14 cellular contexts compared by ENCODE assay signal in genomic region chr2:96114903-96115581, GRCh38. TPM values are rescaled to one million over a fixed set of nuclear protein-coding genes. Genes with fewer than 3 reads are reported as not detected.
DNase-seq lines count a peak whose midpoint lies in the region; ATAC-seq, FAIRE-seq and TF ChIP-seq lines count a peak whose summit lies in the region.
"Had no signal": no experiment of that assay in that cellular context is flagged by ENCODE, and none has a peak within 500 bp of the region (broad histone marks: within the 10 kb centered on the region; RNA-seq: fewer than 3 reads in every experiment).

No MANE protein-coding gene starts in this region.

- H3K9me3 Mint-ChIP-seq in activated naive CD8-positive, alpha-beta T cell (ENCODE audit: low read depth) = no peaks in the 10 kb centered on the region
- no peaks in the 10 kb centered on the region for H3K9me3 Mint-ChIP-seq in stimulated activated naive CD8-positive, alpha-beta T cell treated with anti-CD3 and anti-CD28 coated beads, Interleukin-15, amount 100 ng/mL, for 72 hours

- TF ChIP-seq RAD21 in liver (IDR thresholded peaks at IDR 0.05) (no peak), HepG2 (CRISPR knock-in tag; IDR thresholded peaks at IDR 0.05) (no peak)

- in situ Hi-C loops in HepG2 (cut with HindIII; ENCODE audit: extremely low pct_ligation_motif_present, low pct_unique_long_range_greater_than_20kb) = loop anchor here (25.0 kb wide), 2 partner anchors 103 to 278 kb away; no protein-coding TSS in a partner anchor

- H3K4me2 ChIP-seq in HepG2 (ENCODE audit: low read depth, low read length) = no peak overlapping the region
- no peak overlapping the region for H3K4me2 ChIP-seq in MM.1S (ENCODE audit: low read depth, low read length)

- H3K9ac ChIP-seq in liver (ENCODE audit: low read depth in 1 of 2, low read length in 2 of 2) = no peak overlapping the region
- no peak overlapping the region for H3K9ac ChIP-seq in HepG2 (ENCODE audit: insufficient read depth, low read depth, low read length)
- no peak overlapping the region for H3K9ac ChIP-seq in MM.1S (ENCODE audit: low read length)

- intact Hi-C loops in HepG2 (cut with micrococcal nuclease; ENCODE audit: unreplicated experiment) (loop anchor here (10.0 kb wide), 2 partner anchors 50 to 90 kb away; no protein-coding TSS in a partner anchor), lower lobe of right lung (cut with DNase I) (no loop called here), adrenal gland (cut with DNase I) (loop anchor here in 1 of 2 donors (5.0 to 10.0 kb wide), 2 partner anchors 90 to 118 kb away; no protein-coding TSS in a partner anchor)

- H3K9me3 ChIP-seq in liver (ENCODE audit: control insufficient read depth in 4 of 4, low read length in 3 of 4) (no peaks in the 10 kb centered on the region), HepG2 (ENCODE audit: low read length) (no peaks in the 10 kb centered on the region), lower lobe of right lung (no peaks in the 10 kb centered on the region), adrenal gland (replicated peaks in 1 of 3) (no peaks in the 10 kb centered on the region), MM.1S (replicated peaks; ENCODE audit: insufficient read depth, low read length) (no peaks in the 10 kb centered on the region)
- H3K9me3 ChIP-seq: esophagus squamous epithelium, sigmoid colon had no signal

- BruUV-seq in HepG2 (replicated peaks; lab: Mats Ljungman, UMichigan) = no TSS peak

- H4K20me1 ChIP-seq in HepG2 (ENCODE audit: insufficient read depth, low read length) (no peaks in the 10 kb centered on the region), MM.1S (ENCODE audit: insufficient read depth, low read length) (no peaks in the 10 kb centered on the region)

- peak overlapping the region; percentile 79 for H3K4me3 Mint-ChIP-seq in activated naive CD8-positive, alpha-beta T cell
- H3K4me3 Mint-ChIP-seq in stimulated activated naive CD8-positive, alpha-beta T cell treated with anti-CD3 and anti-CD28 coated beads, Interleukin-15, amount 100 ng/mL, for 72 hours = peak overlapping the region; percentile 82 to 90

- no peaks in the 10 kb centered on the region for H3K36me3 Mint-ChIP-seq in activated naive CD8-positive, alpha-beta T cell

- H3K79me2 ChIP-seq in HepG2 (ENCODE audit: insufficient read depth, low read length) (no peaks in the 10 kb centered on the region), MM.1S (ENCODE audit: low read length) (no peaks in the 10 kb centered on the region)

- H2AFZ ChIP-seq in HepG2 (ENCODE audit: low read length) (no peak overlapping the region), MM.1S (ENCODE audit: low read length) (no peak overlapping the region)

- CTCF ChIA-PET in HepG2 (lab: Yijun Ruan, JAX; ENCODE audit: low intra/inter-chr PET ratio, low total read pairs) = no interaction called here

- H3K27me3 Mint-ChIP-seq in activated naive CD8-positive, alpha-beta T cell = peaks cover 2% of the 10 kb centered on the region
- H3K27me3 Mint-ChIP-seq in stimulated activated naive CD8-positive, alpha-beta T cell treated with anti-CD3 and anti-CD28 coated beads, Interleukin-15, amount 100 ng/mL, for 72 hours = peaks cover 42% of the 10 kb centered on the region

- no peak overlapping the region for H3K27ac Mint-ChIP-seq in activated naive CD8-positive, alpha-beta T cell
- no peak overlapping the region for H3K27ac Mint-ChIP-seq in stimulated activated naive CD8-positive, alpha-beta T cell treated with anti-CD3 and anti-CD28 coated beads, Interleukin-15, amount 100 ng/mL, for 72 hours

- peak overlapping the region in 1 of 3 donors; percentile 63 for H3K4me3 ChIP-seq in liver (ENCODE audit: low read depth in 1 of 3, low read length in 3 of 3)
- H3K4me3 ChIP-seq in HepG2 (replicated peaks in 1 of 3; ENCODE audit: insufficient read depth in 1 of 3, low read depth in 2 of 3, low read length in 3 of 3) = no peak overlapping the region
- no peak overlapping the region for H3K4me3 ChIP-seq in lower lobe of right lung
- no peak overlapping the region for H3K4me3 ChIP-seq in adrenal gland
- H3K4me3 ChIP-seq in MM.1S (ENCODE audit: low read length) = no peak overlapping the region

- no peaks in the 10 kb centered on the region for H3K36me3 ChIP-seq in liver (ENCODE audit: control insufficient read depth in 4 of 4, insufficient read depth in 3 of 4, low read depth in 1 of 4, low read length in 3 of 4)
- no peaks in the 10 kb centered on the region for H3K36me3 ChIP-seq in HepG2 (replicated peaks in 1 of 2; ENCODE audit: control insufficient read depth in 1 of 2, insufficient read depth in 2 of 2, low read length in 2 of 2)
- H3K36me3 ChIP-seq in lower lobe of right lung = no peaks in the 10 kb centered on the region
- H3K36me3 ChIP-seq in adrenal gland (replicated peaks in 1 of 2) = no peaks in the 10 kb centered on the region
- no peaks in the 10 kb centered on the region for H3K36me3 ChIP-seq in MM.1S (replicated peaks; ENCODE audit: insufficient read depth, low read length)
- H3K36me3 ChIP-seq: esophagus squamous epithelium, sigmoid colon had no signal

- no peaks in the 10 kb centered on the region for H3K9me2 ChIP-seq in MM.1S (replicated peaks; ENCODE audit: insufficient read depth, low read length)

- no peak for ATAC-seq in HepG2
- ATAC-seq in lower lobe of right lung = no peak
- ATAC-seq in stimulated activated naive CD8-positive, alpha-beta T cell treated with anti-CD3 and anti-CD28 coated beads, Interleukin-15, amount 100 ng/mL, for 72 hours = no peak

- TF ChIP-seq POLR2A in HepG2 (IDR thresholded peaks at IDR 0.05; ENCODE audit: insufficient read depth in 1 of 2, low read depth in 2 of 2, low read length in 2 of 2) = no peak
- TF ChIP-seq POLR2A in adrenal gland (IDR thresholded peaks at IDR 0.05) = no peak

- H3K4me1 ChIP-seq in liver (ENCODE audit: control insufficient read depth in 4 of 4, insufficient read depth in 4 of 4, low read length in 3 of 4) = peaks cover 0 to 6% (median 3%) of the 10 kb centered on the region in 4 donors
- 0 out of 2 replicates have a peak, but pooled peaks cover 5% of the 10 kb centered on the region for H3K4me1 ChIP-seq in HepG2 (ENCODE audit: insufficient read depth, low read length)
- peaks cover 13% of the 10 kb centered on the region for H3K4me1 ChIP-seq in lower lobe of right lung
- H3K4me1 ChIP-seq in adrenal gland (replicated peaks in 1 of 2) = peaks cover 0 to 8% of the 10 kb centered on the region in 2 donors
- 0 out of 2 replicates have a peak, but pooled peaks cover 4% of the 10 kb centered on the region for H3K4me1 ChIP-seq in MM.1S (ENCODE audit: low read length)

- H3K27ac ChIP-seq in liver (ENCODE audit: low read depth in 1 of 2, low read length in 2 of 2) = peak overlapping the region; percentile 1 to 46
- no peak overlapping the region for H3K27ac ChIP-seq in HepG2 (ENCODE audit: extremely low read length, insufficient read depth, low read length)
- H3K27ac ChIP-seq in lower lobe of right lung = no peak overlapping the region
- no peak overlapping the region for H3K27ac ChIP-seq in adrenal gland
- no peak overlapping the region for H3K27ac ChIP-seq in MM.1S (ENCODE audit: low read length)
- H3K27ac ChIP-seq: esophagus squamous epithelium, sigmoid colon had no signal

- no peaks in the 10 kb centered on the region for H3F3A ChIP-seq in MM.1S (ENCODE audit: insufficient read depth, low read length)

- DNase-seq in HepG2 (ENCODE audit: low spot score) = no peak
- peak; percentile 39 for DNase-seq in lower lobe of right lung
- DNase-seq in stimulated activated naive CD8-positive, alpha-beta T cell treated with anti-CD3 and anti-CD28 coated beads, Interleukin-15, amount 100 ng/mL, for 72 hours = no peak
- DNase-seq in adrenal gland = no peak
- DNase-seq in effector CD8-positive, alpha-beta T cell (lab: John Stamatoyannopoulos, UW) = no peak
- no peak for DNase-seq in MM.1S
- DNase-seq: esophagus squamous epithelium; Kasumi-1; NCI-H2107; NK-92 treated with Interleukin-12 subunit alpha and Interleukin-12 subunit beta, amount 100 ng/mL, for 24 hours; SHP77; sigmoid colon had no signal

- peaks cover 0 to 3% (median 0%) of the 10 kb centered on the region in 4 donors for H3K27me3 ChIP-seq in liver (ENCODE audit: control insufficient read depth in 4 of 4, insufficient read depth in 4 of 4, low read length in 3 of 4)
- H3K27me3 ChIP-seq in HepG2 (ENCODE audit: control insufficient read depth in 1 of 2, insufficient read depth in 2 of 2, low read length in 2 of 2) = peaks cover 22 to 51% of the 10 kb centered on the region in 2 experiments; a peak in 4 of 5 replicates
- H3K27me3 ChIP-seq in lower lobe of right lung (ENCODE audit: low read depth) = peaks cover 41% of the 10 kb centered on the region
- peaks cover 23% of the 10 kb centered on the region for H3K27me3 ChIP-seq in adrenal gland
- H3K27me3 ChIP-seq in MM.1S (replicated peaks; ENCODE audit: insufficient read depth, low read length) = peaks cover 35% of the 10 kb centered on the region

- no peak for TF ChIP-seq CTCF in liver (IDR thresholded peaks at IDR 0.05; ENCODE audit: low read depth, low read length, missing input control)
- no peak for TF ChIP-seq CTCF in HepG2 (CRISPR knock-in tag; IDR thresholded peaks at IDR 0.05)
- no peak for TF ChIP-seq CTCF in lower lobe of right lung (IDR thresholded peaks at IDR 0.05)
- no peak for TF ChIP-seq CTCF in adrenal gland (IDR thresholded peaks at IDR 0.05)
- TF ChIP-seq CTCF in MM.1S (IDR thresholded peaks at IDR 0.05; ENCODE audit: low read length) = no peak

- WGBS in liver = 88% methylated on average over 24 of the region's 24 CpGs
- 68% methylated on average over 21 of the region's 24 CpGs for WGBS in HepG2 (ENCODE audit: low lambda C conversion rate)
- WGBS in adrenal gland, 4 donors = 83 to 94% (median 88%) methylated on average over 18 to 24 of the region's 24 CpGs

- peaks cover 11% of the 10 kb centered on the region for H3K4me1 Mint-ChIP-seq in activated naive CD8-positive, alpha-beta T cell (ENCODE audit: low read depth)
- H3K4me1 Mint-ChIP-seq in stimulated activated naive CD8-positive, alpha-beta T cell treated with anti-CD3 and anti-CD28 coated beads, Interleukin-15, amount 100 ng/mL, for 72 hours = peaks cover 30% of the 10 kb centered on the region

- TF ChIP-seq EP300 in HepG2 (IDR thresholded peaks at IDR 0.05; ENCODE audit: low read depth in 2 of 2, low read length in 2 of 2) (no peak), HepG2 (CRISPR knock-in tag; IDR thresholded peaks at IDR 0.05; ENCODE audit: borderline replicate concordance) (no peak)

- POLR2A ChIA-PET in HepG2 (lab: Yijun Ruan, JAX) = no interaction called here

- no peak for FAIRE-seq in HepG2 (lab: Jason Lieb, UNC)

RNA-seq across cellular contexts. Expression of gene ADRA2B, which starts 1.3 kb away (rescaled TPM):
- total RNA-seq in liver (1 to 10 TPM; 1.3 to 2.3 TPM), HepG2 (2016; rRNA removed; fragmentation: Illumina TruSeq; extraction: Trizol) (not detected in 2 replicates), lower lobe of right lung (0.32 TPM), adrenal gland (10 to 100 TPM in 1 of 8 donors, 1 to 10 TPM in 6, under 1 TPM in 1; 0.95 to 12.9 (median 4.3) TPM)
- polyA plus RNA-seq in liver (1 to 10 TPM; 3.7 to 8.6 TPM), HepG2 (2011; rRNA removed) (not detected in 2 replicates), adrenal gland (1 to 10 TPM; 1.2 to 5.5 (median 2.0) TPM)
- total RNA-seq in HepG2 (2016; cell fraction: cytosol; rRNA removed; fragmentation: Illumina TruSeq; extraction: Trizol; ENCODE audit: low read depth) = not detected in 2 replicates
- not detected in 2 replicates for total RNA-seq in HepG2 (2016; cell fraction: insoluble cytoplasmic fraction; rRNA removed; fragmentation: Illumina TruSeq; extraction: Trizol)
- not detected in 2 replicates for total RNA-seq in HepG2 (2016; cell fraction: membrane; rRNA removed; fragmentation: Illumina TruSeq; extraction: Trizol)
- not detected in 2 replicates for total RNA-seq in HepG2 (2016; cell fraction: nucleus; rRNA removed; fragmentation: Illumina TruSeq; extraction: Trizol)
- polyA plus RNA-seq in HepG2 (2011; cell fraction: cytosol; rRNA removed) = not detected in 2 replicates
- 0.10 TPM in 1 of 2 replicates, not detected in the other for polyA plus RNA-seq in HepG2 (2011; cell fraction: nucleus; rRNA removed)
- not detected in 2 replicates for polyA plus RNA-seq in HepG2 (2012)
- not detected in 2 replicates for polyA plus RNA-seq in HepG2 (2016; cell fraction: cytosol; fragmentation: Illumina TruSeq; extraction: Trizol; ENCODE audit: low read depth)
- polyA plus RNA-seq in HepG2 (2016; cell fraction: insoluble cytoplasmic fraction; fragmentation: Illumina TruSeq; extraction: Trizol; ENCODE audit: low read depth) = not detected in 2 replicates
- not detected in 2 replicates for polyA plus RNA-seq in HepG2 (2016; cell fraction: membrane; fragmentation: Illumina TruSeq; extraction: Trizol; ENCODE audit: low read depth)
- polyA plus RNA-seq in HepG2 (2016; cell fraction: nucleus; fragmentation: Illumina TruSeq; extraction: Trizol; ENCODE audit: insufficient read depth, low read depth) = not detected in 2 replicates
- 0.07 TPM in 1 of 2 replicates, not detected in the other for polyA minus RNA-seq in HepG2 (2011; rRNA and poly(A)+ RNA removed; ENCODE audit: low replicate concordance)
- not detected in 2 replicates for polyA minus RNA-seq in HepG2 (2011; cell fraction: cytosol; rRNA and poly(A)+ RNA removed)
- not detected in 2 replicates for polyA minus RNA-seq in HepG2 (2011; cell fraction: nucleus; rRNA and poly(A)+ RNA removed)

RNA-seq across cellular contexts. Expression of gene ASTL, which starts 23.3 kb away (rescaled TPM):
- total RNA-seq in liver (not detected), HepG2 (2016; rRNA removed; fragmentation: Illumina TruSeq; extraction: Trizol) (not detected in 2 replicates), lower lobe of right lung (not detected), adrenal gland (not detected)
- polyA plus RNA-seq in liver (not detected), HepG2 (2011; rRNA removed) (not detected in 2 replicates), adrenal gland (not detected)
- total RNA-seq in HepG2 (2016; cell fraction: cytosol; rRNA removed; fragmentation: Illumina TruSeq; extraction: Trizol; ENCODE audit: low read depth) = not detected in 2 replicates
- not detected in 2 replicates for total RNA-seq in HepG2 (2016; cell fraction: insoluble cytoplasmic fraction; rRNA removed; fragmentation: Illumina TruSeq; extraction: Trizol)
- not detected in 2 replicates for total RNA-seq in HepG2 (2016; cell fraction: membrane; rRNA removed; fragmentation: Illumina TruSeq; extraction: Trizol)
- not detected in 2 replicates for total RNA-seq in HepG2 (2016; cell fraction: nucleus; rRNA removed; fragmentation: Illumina TruSeq; extraction: Trizol)
- not detected in 2 replicates for polyA plus RNA-seq in HepG2 (2011; cell fraction: cytosol; rRNA removed)
- polyA plus RNA-seq in HepG2 (2011; cell fraction: nucleus; rRNA removed) = not detected in 2 replicates
- not detected in 2 replicates for polyA plus RNA-seq in HepG2 (2012)
- not detected in 2 replicates for polyA plus RNA-seq in HepG2 (2016; cell fraction: cytosol; fragmentation: Illumina TruSeq; extraction: Trizol; ENCODE audit: low read depth)
- not detected in 2 replicates for polyA plus RNA-seq in HepG2 (2016; cell fraction: insoluble cytoplasmic fraction; fragmentation: Illumina TruSeq; extraction: Trizol; ENCODE audit: low read depth)
- polyA plus RNA-seq in HepG2 (2016; cell fraction: membrane; fragmentation: Illumina TruSeq; extraction: Trizol; ENCODE audit: low read depth) = not detected in 2 replicates
- not detected in 2 replicates for polyA plus RNA-seq in HepG2 (2016; cell fraction: nucleus; fragmentation: Illumina TruSeq; extraction: Trizol; ENCODE audit: insufficient read depth, low read depth)
- 1.6 TPM in 1 of 2 replicates, not detected in the other for polyA minus RNA-seq in HepG2 (2011; rRNA and poly(A)+ RNA removed; ENCODE audit: low replicate concordance)
- not detected in 2 replicates for polyA minus RNA-seq in HepG2 (2011; cell fraction: cytosol; rRNA and poly(A)+ RNA removed)
- not detected in 2 replicates for polyA minus RNA-seq in HepG2 (2011; cell fraction: nucleus; rRNA and poly(A)+ RNA removed)
- total RNA-seq: sigmoid colon had no signal

RNA-seq across cellular contexts. Expression of gene DUSP2, which starts 30.2 kb away (rescaled TPM):
- total RNA-seq in liver (1 to 10 TPM; 1.6 to 2.8 TPM), HepG2 (2016; rRNA removed; fragmentation: Illumina TruSeq; extraction: Trizol) (not detected in 2 replicates), lower lobe of right lung (5.5 TPM), adrenal gland (1 to 10 TPM in 7 of 8 donors, under 1 TPM in 1; 0.97 to 4.7 (median 2.3) TPM)
- polyA plus RNA-seq in liver (1 to 10 TPM in 1 of 2 donors, under 1 TPM in 1; 0.99 to 1.7 TPM), HepG2 (2011; rRNA removed) (not detected in 2 replicates), adrenal gland (1 to 10 TPM in 2 of 3 donors, under 1 TPM in 1; 0.48 to 2.4 (median 1.9) TPM)
- not detected in 2 replicates for total RNA-seq in HepG2 (2016; cell fraction: cytosol; rRNA removed; fragmentation: Illumina TruSeq; extraction: Trizol; ENCODE audit: low read depth)
- not detected in 2 replicates for total RNA-seq in HepG2 (2016; cell fraction: insoluble cytoplasmic fraction; rRNA removed; fragmentation: Illumina TruSeq; extraction: Trizol)
- total RNA-seq in HepG2 (2016; cell fraction: membrane; rRNA removed; fragmentation: Illumina TruSeq; extraction: Trizol) = not detected in 2 replicates
- not detected in 2 replicates for total RNA-seq in HepG2 (2016; cell fraction: nucleus; rRNA removed; fragmentation: Illumina TruSeq; extraction: Trizol)
- 0.04 TPM in 1 of 2 replicates, not detected in the other for polyA plus RNA-seq in HepG2 (2011; cell fraction: cytosol; rRNA removed)
- polyA plus RNA-seq in HepG2 (2011; cell fraction: nucleus; rRNA removed) = 0.12 and 0.18 TPM in 2 replicates
- not detected in 2 replicates for polyA plus RNA-seq in HepG2 (2012)
- not detected in 2 replicates for polyA plus RNA-seq in HepG2 (2016; cell fraction: cytosol; fragmentation: Illumina TruSeq; extraction: Trizol; ENCODE audit: low read depth)
- polyA plus RNA-seq in HepG2 (2016; cell fraction: insoluble cytoplasmic fraction; fragmentation: Illumina TruSeq; extraction: Trizol; ENCODE audit: low read depth) = not detected in 2 replicates
- not detected in 2 replicates for polyA plus RNA-seq in HepG2 (2016; cell fraction: membrane; fragmentation: Illumina TruSeq; extraction: Trizol; ENCODE audit: low read depth)
- not detected in 2 replicates for polyA plus RNA-seq in HepG2 (2016; cell fraction: nucleus; fragmentation: Illumina TruSeq; extraction: Trizol; ENCODE audit: insufficient read depth, low read depth)
- 103 TPM in 1 of 2 replicates, not detected in the other for polyA minus RNA-seq in HepG2 (2011; rRNA and poly(A)+ RNA removed; ENCODE audit: low replicate concordance)
- 0.69 and 1.3 TPM in 2 replicates for polyA minus RNA-seq in HepG2 (2011; cell fraction: cytosol; rRNA and poly(A)+ RNA removed)
- polyA minus RNA-seq in HepG2 (2011; cell fraction: nucleus; rRNA and poly(A)+ RNA removed) = 0.25 and 0.52 TPM in 2 replicates

Comparison
In these comparisons a context has a peak if more than half of its experiments do, and no peak if none do; other contexts are left out.
1. H3K27ac ChIP-seq: peak in liver (2 of 2); none in HepG2 (single experiment), lower lobe of right lung (single experiment), adrenal gland (0 of 5) and MM.1S (single experiment).